In genomic region chr17:42659079-42659931, GRCh38 we compare ENCODE assay signal across 1 cellular context.
TF ChIP-seq lines count a peak whose summit lies in the region.

Gene TUBG2 (plus strand): TSS chr17:42659284. CDS start chr17:42659504, 220 bp downstream.

TF ChIP-seq in GM23338, 12 proteins besides CTCF, POLR2A, EP300 and RAD21 (continued from another document):
- no peak for TF ChIP-seq ZNF462 (CRISPR knock-in tag; IDR thresholded peaks at IDR 0.05)
